7 cellular contexts compared by ENCODE assay signal in the genomic region with DNA sequence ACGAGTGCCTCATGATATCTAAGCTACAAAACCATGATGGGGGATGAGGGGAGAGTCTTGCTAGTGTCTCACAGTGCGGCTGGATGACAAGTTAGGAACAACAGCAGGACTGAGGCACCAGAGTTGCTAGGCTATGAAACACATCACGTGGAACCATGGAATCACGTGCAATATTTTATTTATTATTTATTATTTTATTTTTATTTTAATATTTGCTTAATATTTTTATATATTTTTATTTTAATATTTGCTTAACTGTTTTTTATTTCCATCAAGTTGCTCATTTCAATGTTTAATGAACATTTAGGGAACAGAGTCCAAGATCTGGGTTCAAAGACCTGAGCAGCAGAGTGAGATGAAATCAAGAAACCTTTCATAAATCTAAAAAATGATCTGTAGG.
"Had no signal": no experiment of that assay in that cellular context is flagged by ENCODE, and none has a peak within 500 bp of the region (broad histone marks: within the 10 kb centered on the region; RNA-seq: fewer than 3 reads in every experiment).

No MANE protein-coding gene starts in this region.

- H3K4me3 Mint-ChIP-seq: IgD-negative memory B cell had no signal

- H3K4me1 Mint-ChIP-seq: IgD-negative memory B cell had no signal

- H3K27ac ChIP-seq: HL-60 had no signal

- H3K27ac Mint-ChIP-seq: IgD-negative memory B cell had no signal

- H3K27me3 Mint-ChIP-seq: IgD-negative memory B cell had no signal

- ATAC-seq: HepG2, K562 had no signal

- DNase-seq: IMR-90, KBM-7, KG1 had no signal

- H3K4me3 ChIP-seq: K562 had no signal
